Comparison of ENCODE assay signal across 14 cellular contexts in the genomic region with DNA sequence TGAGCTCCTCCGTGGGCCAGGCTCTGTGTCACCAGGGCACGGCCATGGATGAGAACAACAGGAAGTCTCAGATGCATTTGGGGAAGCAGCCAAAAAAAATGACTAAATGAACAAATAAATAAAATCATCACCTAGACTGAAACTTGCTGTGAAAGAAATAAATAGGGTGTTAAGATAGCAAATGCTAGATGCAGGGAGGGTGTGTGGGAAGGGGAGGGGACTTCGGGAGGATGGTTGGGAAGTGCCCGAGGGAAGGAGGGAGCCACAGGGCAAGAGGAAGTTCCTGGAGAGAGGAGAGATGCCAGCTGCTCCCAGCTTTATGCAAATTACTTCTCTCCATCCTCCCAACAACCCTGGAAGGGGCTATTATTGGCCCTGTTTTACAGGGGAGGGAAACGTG.
DNase-seq lines count a peak whose midpoint lies in the region; ATAC-seq and TF ChIP-seq lines count a peak whose summit lies in the region.
"Had no signal": no experiment of that assay in that cellular context is flagged by ENCODE, and none has a peak within 500 bp of the region (broad histone marks: within the 10 kb centered on the region; RNA-seq: fewer than 3 reads in every experiment).

No MANE protein-coding gene starts in this region.

- no peaks in the 10 kb centered on the region for H3K9me3 Mint-ChIP-seq in activated naive CD8-positive, alpha-beta T cell treated with anti-CD3 and anti-CD28 coated beads, Interleukin-2, amount 50 U/mL, for 24 hours
- H3K9me3 Mint-ChIP-seq: neural crest cell had no signal

- H3K27me3 Mint-ChIP-seq in activated naive CD8-positive, alpha-beta T cell treated with anti-CD3 and anti-CD28 coated beads, Interleukin-2, amount 50 U/mL, for 24 hours, result peaks cover 17% of the 10 kb centered on the region

- ATAC-seq in GM19035 (IDR thresholded peaks at IDR 0.05; ENCODE audit: unreplicated experiment), result no peak
- ATAC-seq in HG02642 (IDR thresholded peaks at IDR 0.05; ENCODE audit: poor library complexity, unreplicated experiment), result no peak
- ATAC-seq in activated naive CD8-positive, alpha-beta T cell treated with anti-CD3 and anti-CD28 coated beads, Interleukin-2, amount 50 U/mL, for 24 hours, result no peak
- ATAC-seq in stimulated activated naive CD8-positive, alpha-beta T cell treated with anti-CD3 and anti-CD28 coated beads, Interleukin-15, Interleukin-2, amounts not matched to agents 100 U/mL and 50 U/mL, for 24 hours, result no peak

- H3K36me3 Mint-ChIP-seq in activated naive CD8-positive, alpha-beta T cell treated with anti-CD3 and anti-CD28 coated beads, Interleukin-2, amount 50 U/mL, for 24 hours (ENCODE audit: low read depth), result no peaks in the 10 kb centered on the region

- TF ChIP-seq CTCF in fibroblast of mammary gland (conservative IDR thresholded peaks at IDR 0.05; ENCODE audit: control insufficient read depth, insufficient read depth, low read depth, low read length), result no peak

- H3K27ac Mint-ChIP-seq in activated naive CD8-positive, alpha-beta T cell treated with anti-CD3 and anti-CD28 coated beads, Interleukin-2, amount 50 U/mL, for 24 hours, result no peak overlapping the region

- no peaks in the 10 kb centered on the region for H3K4me1 Mint-ChIP-seq in activated naive CD8-positive, alpha-beta T cell treated with anti-CD3 and anti-CD28 coated beads, Interleukin-2, amount 50 U/mL, for 24 hours

- DNase-seq in DMS79 treated with DMSO at 0.1 percent for 48 hours (lab: John Stamatoyannopoulos, UW), result peak; percentile 77
- peak; percentile 47 for DNase-seq in NCI-H128 (lab: John Stamatoyannopoulos, UW; ENCODE audit: unreplicated experiment)
- peak; percentile 69 for DNase-seq in NCI-H510A treated with DMSO at 0.1 percent for 48 hours (lab: John Stamatoyannopoulos, UW)
- peak; percentile 11 for DNase-seq in fibroblast of mammary gland (ENCODE audit: low read depth)
- no peak for DNase-seq in activated naive CD8-positive, alpha-beta T cell treated with anti-CD3 and anti-CD28 coated beads, Interleukin-2, amount 50 U/mL, for 24 hours
- no peak for DNase-seq in stimulated activated naive CD8-positive, alpha-beta T cell treated with anti-CD3 and anti-CD28 coated beads, Interleukin-15, Interleukin-2, amounts not matched to agents 100 U/mL and 50 U/mL, for 24 hours
- DNase-seq: activated CD4-positive, alpha-beta T cell treated with anti-CD3 and anti-CD28 coated beads, Interleukin-2, amount 50 U/mL, for 48 hours; mesenchymal stem cell; NCI-H524; Peyer's patch had no signal

- H3K4me3 Mint-ChIP-seq in activated naive CD8-positive, alpha-beta T cell treated with anti-CD3 and anti-CD28 coated beads, Interleukin-2, amount 50 U/mL, for 24 hours, result no peak overlapping the region
- H3K4me3 Mint-ChIP-seq: neural crest cell had no signal

- no peak overlapping the region for H3K4me3 ChIP-seq in fibroblast of mammary gland (ENCODE audit: control insufficient read depth, low read depth, low read length)
- H3K4me3 ChIP-seq: Peyer's patch, vagina had no signal

Comparison
In these comparisons a context has a peak if more than half of its experiments do, and no peak if none do; other contexts are left out.
1. DNase-seq: peak in DMS79 treated with DMSO at 0.1 percent for 48 hours (single experiment), NCI-H128 (single experiment), NCI-H510A treated with DMSO at 0.1 percent for 48 hours (single experiment) and fibroblast of mammary gland (single experiment); none in activated naive CD8-positive, alpha-beta T cell treated with anti-CD3 and anti-CD28 coated beads, Interleukin-2, amount 50 U/mL, for 24 hours (single experiment) and stimulated activated naive CD8-positive, alpha-beta T cell treated with anti-CD3 and anti-CD28 coated beads, Interleukin-15, Interleukin-2, amounts not matched to agents 100 U/mL and 50 U/mL, for 24 hours (single experiment).